22 cellular contexts compared by ENCODE assay signal in genomic region chr14:34208532-34208931, GRCh38.
DNase-seq lines count a peak whose midpoint lies in the region; ATAC-seq, FAIRE-seq and TF ChIP-seq lines count a peak whose summit lies in the region.
"Had no signal": no experiment of that assay in that cellular context is flagged by ENCODE, and none has a peak within 500 bp of the region (broad histone marks: within the 10 kb centered on the region; RNA-seq: fewer than 3 reads in every experiment).

No MANE protein-coding gene starts in this region.

- no peaks in the 10 kb centered on the region for H3K4me1 Mint-ChIP-seq in endodermal cell
- H3K4me1 Mint-ChIP-seq: B cell had no signal

- H3K27ac ChIP-seq in HepG2 (ENCODE audit: extremely low read length, insufficient read depth, low read length) (no peak overlapping the region), right lobe of liver (no peak overlapping the region), K562 (ENCODE audit: extremely low read depth, low read depth, low read length) (no peak overlapping the region), endodermal cell (ENCODE audit: low read depth, low read length) (no peak overlapping the region)
- H3K27ac ChIP-seq: 22Rv1; A549; BLaER1 treated with 17β-estradiol and CSF1 and Interleukin-3, amounts not matched to agents 10 nM and 100 nM; C4-2B had no signal

- no peak for TF ChIP-seq RAD21 in HepG2 (CRISPR knock-in tag; IDR thresholded peaks at IDR 0.05)
- TF ChIP-seq RAD21 in K562 (CRISPR knock-in tag; conservative IDR thresholded peaks at IDR 0.05 in 1 of 2, IDR thresholded peaks at IDR 0.05 in 1 of 2), result no peak

- H3K4me3 ChIP-seq in HepG2 (replicated peaks in 1 of 3; ENCODE audit: insufficient read depth in 1 of 3, low read depth in 2 of 3, low read length in 3 of 3) (no peak overlapping the region), right lobe of liver (no peak overlapping the region), K562 (no peak overlapping the region), endodermal cell (ENCODE audit: low read length) (no peak overlapping the region)
- H3K4me3 ChIP-seq: A549; BLaER1 treated with 17β-estradiol and CSF1 and Interleukin-3, amounts not matched to agents 10 nM and 100 nM had no signal

- H3K79me2 ChIP-seq in HepG2 (ENCODE audit: insufficient read depth, low read length), result no peaks in the 10 kb centered on the region
- no peaks in the 10 kb centered on the region for H3K79me2 ChIP-seq in K562 (ENCODE audit: control insufficient read depth, insufficient read depth, low read length)

- H3K27me3 ChIP-seq in HepG2 (ENCODE audit: control insufficient read depth in 1 of 2, insufficient read depth in 2 of 2, low read length in 2 of 2), result peaks cover 0 to 4% of the 10 kb centered on the region in 2 experiments; a peak in 1 of 5 replicates
- H3K27me3 ChIP-seq in right lobe of liver, result no peaks in the 10 kb centered on the region
- peaks cover 0 to 3% of the 10 kb centered on the region in 2 experiments; a peak in 2 of 5 replicates for H3K27me3 ChIP-seq in K562 (ENCODE audit: control insufficient read depth in 2 of 2, insufficient read depth in 2 of 2, low read length in 2 of 2)
- peaks cover 12% of the 10 kb centered on the region for H3K27me3 ChIP-seq in endodermal cell (ENCODE audit: control insufficient read depth, insufficient read depth, low read length, poor library complexity, severe bottlenecking)

- TF ChIP-seq EP300 in HepG2 (IDR thresholded peaks at IDR 0.05; ENCODE audit: low read depth in 2 of 2, low read length in 2 of 2) (no peak), HepG2 (CRISPR knock-in tag; IDR thresholded peaks at IDR 0.05; ENCODE audit: borderline replicate concordance) (no peak), K562 (IDR thresholded peaks at IDR 0.05; ENCODE audit: low read length) (no peak)

- H3K9me1 ChIP-seq in K562 (ENCODE audit: control insufficient read depth, insufficient read depth, low read length), result no peaks in the 10 kb centered on the region

- H3K36me3 Mint-ChIP-seq in endodermal cell (ENCODE audit: low read depth), result no peaks in the 10 kb centered on the region
- H3K36me3 Mint-ChIP-seq: CD8-positive, alpha-beta T cell had no signal

- peaks cover 2% of the 10 kb centered on the region for H3K9me3 Mint-ChIP-seq in endodermal cell
- H3K9me3 Mint-ChIP-seq: CD4-positive, alpha-beta T cell; CD8-positive, alpha-beta T cell had no signal

- H3K4me2 ChIP-seq in HepG2 (ENCODE audit: low read depth, low read length) (no peak overlapping the region), K562 (ENCODE audit: insufficient read depth, low read length) (no peak overlapping the region)
- H3K4me2 ChIP-seq: A549; BLaER1 treated with 17β-estradiol and CSF1 and Interleukin-3, amounts not matched to agents 10 nM and 100 nM had no signal

- peaks cover 22% of the 10 kb centered on the region for H3K27me3 Mint-ChIP-seq in endodermal cell (ENCODE audit: insufficient read depth)
- H3K27me3 Mint-ChIP-seq: B cell had no signal

- ATAC-seq in HepG2 (no peak), right lobe of liver (no peak), K562 (no peak)
- ATAC-seq: A549; CD8-positive, alpha-beta T cell had no signal

- no peaks in the 10 kb centered on the region for H3K4me1 ChIP-seq in HepG2 (ENCODE audit: insufficient read depth, low read length)
- no peaks in the 10 kb centered on the region for H3K4me1 ChIP-seq in right lobe of liver
- H3K4me1 ChIP-seq in K562 (replicated peaks in 1 of 2; ENCODE audit: control insufficient read depth in 2 of 2, insufficient read depth in 2 of 2, low read length in 2 of 2), result no peaks in the 10 kb centered on the region
- no peaks in the 10 kb centered on the region for H3K4me1 ChIP-seq in endodermal cell (ENCODE audit: control insufficient read depth, insufficient read depth, low read length)
- H3K4me1 ChIP-seq: Caco-2 had no signal

- 3% methylated on average over 3 of the region's 3 CpGs for WGBS in HepG2 (ENCODE audit: low lambda C conversion rate)
- 44% methylated on average over 3 of the region's 3 CpGs for WGBS in right lobe of liver (ENCODE audit: insufficient coverage, low coverage, low lambda C conversion rate, missing lambda C conversion rate)
- 0% methylated on average over 3 of the region's 3 CpGs for WGBS in K562 (ENCODE audit: insufficient coverage, low coverage, missing lambda C conversion rate)
- WGBS in endodermal cell (ENCODE audit: insufficient coverage in 1 of 2, insufficient read length in 1 of 2), 2 experiments, result 72 to 76% methylated on average over 3 of the region's 3 CpGs

- H2AFZ ChIP-seq in HepG2 (ENCODE audit: low read length) (no peak overlapping the region), K562 (ENCODE audit: low read depth, low read length) (no peak overlapping the region)

- POLR2A ChIA-PET in HepG2 (lab: Yijun Ruan, JAX) (no interaction called here), K562 (lab: Yijun Ruan, JAX) (no interaction called here)

- H3K36me3 ChIP-seq in HepG2 (replicated peaks in 1 of 2; ENCODE audit: control insufficient read depth in 1 of 2, insufficient read depth in 2 of 2, low read length in 2 of 2) (no peaks in the 10 kb centered on the region), right lobe of liver (no peaks in the 10 kb centered on the region), K562 (ENCODE audit: control insufficient read depth, insufficient read depth, low read length) (no peaks in the 10 kb centered on the region), endodermal cell (ENCODE audit: control insufficient read depth, insufficient read depth, low read length) (no peaks in the 10 kb centered on the region)
- H3K36me3 ChIP-seq: BLaER1 treated with 17β-estradiol and CSF1 and Interleukin-3, amounts not matched to agents 10 nM and 100 nM had no signal

- no peak for TF ChIP-seq POLR2A in HepG2 (IDR thresholded peaks at IDR 0.05; ENCODE audit: insufficient read depth in 1 of 2, low read depth in 2 of 2, low read length in 2 of 2)
- no peak for TF ChIP-seq POLR2A in right lobe of liver (IDR thresholded peaks at IDR 0.05)
- no peak for TF ChIP-seq POLR2A in K562 (conservative IDR thresholded peaks at IDR 0.05)

- CTCF ChIA-PET in HepG2 (lab: Yijun Ruan, JAX; ENCODE audit: low intra/inter-chr PET ratio, low total read pairs), result no interaction called here
- CTCF ChIA-PET in K562 (lab: Yijun Ruan, JAX; ENCODE audit: low intra/inter-chr PET ratio), result no interaction called here

- TF ChIP-seq CTCF in HepG2 (CRISPR knock-in tag; IDR thresholded peaks at IDR 0.05), result no peak
- TF ChIP-seq CTCF in right lobe of liver (IDR thresholded peaks at IDR 0.05), result no peak
- no peak for TF ChIP-seq CTCF in K562 (IDR thresholded peaks at IDR 0.05 in 2 of 3, conservative IDR thresholded peaks at IDR 0.05 in 1 of 3; ENCODE audit: insufficient read depth in 2 of 3, low read depth in 1 of 3, low read length in 3 of 3)
- no peak for TF ChIP-seq CTCF in endodermal cell (conservative IDR thresholded peaks at IDR 0.05)

- H4K20me1 ChIP-seq in HepG2 (ENCODE audit: insufficient read depth, low read length), result no peaks in the 10 kb centered on the region
- H4K20me1 ChIP-seq in K562 (replicated peaks; ENCODE audit: control insufficient read depth, insufficient read depth, low read length), result no peaks in the 10 kb centered on the region
- H4K20me1 ChIP-seq: BLaER1 treated with 17β-estradiol and CSF1 and Interleukin-3, amounts not matched to agents 10 nM and 100 nM had no signal

- H3K4me3 Mint-ChIP-seq in endodermal cell, result no peak overlapping the region
- H3K4me3 Mint-ChIP-seq: B cell; CD4-positive, alpha-beta T cell; CD8-positive, alpha-beta T cell had no signal

- in situ Hi-C loops in HepG2 (cut with HindIII; ENCODE audit: extremely low pct_ligation_motif_present, low pct_unique_long_range_greater_than_20kb) (no loop called here), K562 (cut with MboI) (no loop called here)

- BruUV-seq in HepG2 (replicated peaks; lab: Mats Ljungman, UMichigan), result no TSS peak
- BruUV-seq in K562 (replicated peaks; lab: Mats Ljungman, UMichigan), result no TSS peak

- intact Hi-C loops in HepG2 (cut with micrococcal nuclease; ENCODE audit: unreplicated experiment) (no loop called here), right lobe of liver (cut with DNase I) (no loop called here), K562 (cut with micrococcal nuclease) (no loop called here)

- no peak overlapping the region for H3K27ac Mint-ChIP-seq in endodermal cell
- H3K27ac Mint-ChIP-seq: B cell; CD4-positive, alpha-beta T cell; CD8-positive, alpha-beta T cell had no signal

- H3K9ac ChIP-seq in HepG2 (ENCODE audit: insufficient read depth, low read depth, low read length) (no peak overlapping the region), K562 (ENCODE audit: insufficient read depth in 1 of 2, low read depth in 2 of 2, low read length in 2 of 2) (no peak overlapping the region), endodermal cell (ENCODE audit: extremely low read depth, low read length, poor library complexity, severe bottlenecking) (no peak overlapping the region)
- H3K9ac ChIP-seq: BLaER1 treated with 17β-estradiol and CSF1 and Interleukin-3, amounts not matched to agents 10 nM and 100 nM had no signal

- H3K9me3 ChIP-seq in HepG2 (ENCODE audit: low read length) (peaks cover 4% of the 10 kb centered on the region; the same call in 1 of the 2 replicates), right lobe of liver (no peaks in the 10 kb centered on the region), K562 (replicated peaks; ENCODE audit: control insufficient read depth, insufficient read depth, low read depth, low read length) (no peaks in the 10 kb centered on the region), endodermal cell (ENCODE audit: control insufficient read depth, low read length) (no peaks in the 10 kb centered on the region)
- H3K9me3 ChIP-seq: A549, Caco-2 had no signal

- DNase-seq in HepG2 (ENCODE audit: low spot score) (no peak), right lobe of liver (no peak), K562 (ENCODE audit: extremely low read depth in 1 of 4, low spot score in 3 of 4) (no peak), GM19238 (ENCODE audit: insufficient read length, low spot score) (no peak), endodermal cell (no peak)
- DNase-seq: AML-193; Caco-2; Calu3; CD4-positive, alpha-beta T cell; CD8-positive, alpha-beta T cell; DMS79 treated with DMSO at 0.1 percent for 48 hours; GF-D8 had no signal

- FAIRE-seq in HepG2 (lab: Jason Lieb, UNC) (no peak), K562 (lab: Jason Lieb, UNC) (no peak)
- FAIRE-seq: A549, D721Med, G401.6, GM12892, GM18507, GM19239 had no signal

TF ChIP-seq in HepG2, 621 proteins besides CTCF, POLR2A, EP300 and RAD21 (continues in another document):
- TF ChIP-seq RAD51 (IDR thresholded peaks at IDR 0.05; ENCODE audit: borderline replicate concordance), result peak; percentile 79; the same call in 1 of the 2 replicates
- peak; percentile 78 for TF ChIP-seq ZNF629 (CRISPR knock-in tag; conservative IDR thresholded peaks at IDR 0.05)

Comparison
In these comparisons a context has a peak if more than half of its experiments do, and no peak if none do; other contexts are left out.
1. Of the 241 proteins assayed by ChIP-seq in both HepG2 and K562: peak only in HepG2: none; only in K562: TFE3; in both: RAD51; in neither: 238; mixed calls (peak in some experiments, not most) for 1.